In the genomic region with DNA sequence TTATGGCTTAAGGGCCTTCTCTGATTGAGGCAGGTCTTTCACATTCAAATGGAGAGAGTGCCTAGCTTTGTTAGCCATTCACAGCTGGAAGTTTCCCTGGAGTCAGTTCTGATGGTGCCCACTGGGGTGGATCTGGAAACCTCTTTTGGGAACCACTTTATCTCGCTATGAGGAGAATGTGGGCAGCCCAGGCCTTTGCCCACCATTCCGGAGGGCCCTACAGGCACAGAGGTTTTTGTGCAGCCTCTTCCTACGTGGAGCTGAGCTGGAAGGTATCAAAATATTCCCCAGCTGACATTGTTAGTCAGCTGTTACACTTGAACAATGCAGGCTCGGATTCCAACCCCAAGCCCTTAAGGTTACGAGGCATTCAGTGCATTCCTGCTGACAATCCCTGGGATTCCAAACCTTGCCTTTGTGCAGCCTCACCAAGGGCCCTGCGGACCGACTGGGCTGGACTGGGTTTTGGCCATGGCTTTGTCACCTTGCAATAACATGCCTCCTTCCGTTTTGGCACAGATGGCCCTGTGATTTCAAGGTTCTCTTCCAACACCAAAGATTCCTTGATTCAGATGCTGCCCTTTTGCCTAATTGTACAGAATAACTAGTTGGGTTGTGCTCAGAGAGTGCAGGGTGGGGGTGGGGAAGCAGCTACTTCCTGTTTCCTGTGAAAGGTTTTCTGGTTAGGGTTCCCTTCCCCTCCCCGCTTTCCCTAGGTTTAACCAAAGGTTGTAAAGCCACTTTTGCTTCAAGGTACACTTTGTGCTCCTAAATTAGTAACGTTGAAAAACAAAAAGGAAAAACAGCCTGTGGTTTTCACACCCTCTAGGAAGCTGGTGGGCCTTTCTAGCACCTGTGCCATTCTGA, we compare ENCODE assay signal across 1 cellular context.
TF ChIP-seq lines count a peak whose summit lies in the region.

No MANE protein-coding gene starts in this region.

TF ChIP-seq in HCT116, 20 proteins besides CTCF, POLR2A, EP300 and RAD21:
- no peak for TF ChIP-seq ZBTB33 (IDR thresholded peaks at IDR 0.05; ENCODE audit: extremely low read depth, insufficient replicate concordance, low read length)
